1 cellular context compared by ENCODE assay signal in genomic region chr17:36545465-36546417, GRCh38.
A peak's percentile ranks its signal among the peaks of the same experiment; 100 is the strongest.
TF ChIP-seq lines count a peak whose summit lies in the region.

No MANE protein-coding gene starts in this region.

TF ChIP-seq in H1, 55 proteins besides CTCF, POLR2A, EP300 and RAD21:
- peak; percentile 88 for TF ChIP-seq CHD2 (IDR thresholded peaks at IDR 0.05; ENCODE audit: low read length)
- TF ChIP-seq CREB1 (IDR thresholded peaks at IDR 0.05), result peak; percentile 70
- peak; percentile 51; the same call in 1 of the 2 replicates for TF ChIP-seq PHF8 (conservative IDR thresholded peaks at IDR 0.05; ENCODE audit: low read depth, low read length)
- no peak for TF ChIP-seq CBX8 (IDR thresholded peaks at IDR 0.05; ENCODE audit: borderline replicate concordance, low read depth, low read length)
- no peak for TF ChIP-seq JUND (IDR thresholded peaks at IDR 0.05; ENCODE audit: low read length)
- no peak for TF ChIP-seq HDAC2 (IDR thresholded peaks at IDR 0.05; ENCODE audit: borderline replicate concordance in 1 of 2, low read depth in 2 of 2, low read length in 2 of 2)
- peak; percentile 72; the same call in 1 of the 2 replicates for TF ChIP-seq RBBP5 (IDR thresholded peaks at IDR 0.05; ENCODE audit: borderline replicate concordance, low read depth, low read length)
- TF ChIP-seq KDM1A (IDR thresholded peaks at IDR 0.05; ENCODE audit: borderline replicate concordance, low read length), result no peak
- peak; percentile 50 for TF ChIP-seq MAX (IDR thresholded peaks at IDR 0.05)
- TF ChIP-seq FOSL1 (IDR thresholded peaks at IDR 0.05; ENCODE audit: insufficient read depth, low read depth, low read length), result no peak
- TF ChIP-seq POLR2AphosphoS5 (IDR thresholded peaks at IDR 0.05; ENCODE audit: low read depth, low read length), result peak; percentile 69
- TF ChIP-seq RXRA (IDR thresholded peaks at IDR 0.05; ENCODE audit: insufficient read depth, low read depth, low read length), result no peak
- peak; percentile 8; the same call in 1 of the 2 replicates for TF ChIP-seq E2F6 (IDR thresholded peaks at IDR 0.05)
- peak; percentile 57 for TF ChIP-seq SAP30 (IDR thresholded peaks at IDR 0.05; ENCODE audit: insufficient read depth, insufficient replicate concordance, low read length)
- no peak for TF ChIP-seq BACH1 (IDR thresholded peaks at IDR 0.05; ENCODE audit: low read length)
- TF ChIP-seq ASH2L (IDR thresholded peaks at IDR 0.05; ENCODE audit: low read length), result peak; percentile 98
- no peak for TF ChIP-seq ZNF274 (IDR thresholded peaks at IDR 0.05; ENCODE audit: borderline replicate concordance, extremely low read depth, low read length)
- TF ChIP-seq TAF1 (IDR thresholded peaks at IDR 0.05; ENCODE audit: low read depth, low read length), result peak; percentile 79
- no peak for TF ChIP-seq KDM4A (IDR thresholded peaks at IDR 0.05; ENCODE audit: low read depth, low read length, severe bottlenecking)
- TF ChIP-seq RFX5 (IDR thresholded peaks at IDR 0.05; ENCODE audit: borderline replicate concordance, low read depth, low read length), result no peak
- TF ChIP-seq SUZ12 (IDR thresholded peaks at IDR 0.05; ENCODE audit: low read length), result no peak
- peak; percentile 28 to 39; a peak in 1 of 4 replicates for TF ChIP-seq SIN3A (conservative IDR thresholded peaks at IDR 0.05 in 1 of 2, IDR thresholded peaks at IDR 0.05 in 1 of 2; ENCODE audit: low read depth in 1 of 2, low read length in 2 of 2)
- TF ChIP-seq TCF12 (IDR thresholded peaks at IDR 0.05; ENCODE audit: low read depth, low read length), result no peak
- no peak for TF ChIP-seq USF2 (IDR thresholded peaks at IDR 0.05; ENCODE audit: low read length)
- peak; percentile 61 for TF ChIP-seq SP1 (IDR thresholded peaks at IDR 0.05; ENCODE audit: low read depth, low read length)
- TF ChIP-seq CEBPB (IDR thresholded peaks at IDR 0.05; ENCODE audit: low read depth, low read length), result peak; percentile 85
